Comparison of ENCODE assay signal across 24 cellular contexts in the genomic region with DNA sequence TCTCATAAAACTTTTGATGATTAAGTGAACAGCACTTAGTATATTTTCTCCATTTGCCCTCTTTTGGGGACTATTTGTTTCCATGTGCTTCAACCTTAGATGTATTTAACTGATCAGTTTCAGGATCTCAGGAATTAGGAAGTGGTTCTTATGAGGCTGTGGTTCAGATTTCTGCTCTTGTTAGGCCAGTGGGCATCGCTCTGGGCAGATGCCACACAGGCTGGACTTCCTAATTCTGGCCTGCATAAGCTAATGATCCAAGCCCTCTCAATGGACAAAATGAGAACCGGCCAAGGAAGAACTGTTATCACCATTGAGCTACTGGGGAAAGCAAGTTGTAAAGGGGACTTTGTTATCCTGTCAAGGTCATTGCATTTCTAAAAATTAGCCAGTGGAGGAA.
"Had no signal": no experiment of that assay in that cellular context is flagged by ENCODE, and none has a peak within 500 bp of the region (broad histone marks: within the 10 kb centered on the region; RNA-seq: fewer than 3 reads in every experiment).

No MANE protein-coding gene starts in this region.

- H3K36me3 ChIP-seq: tibial nerve, vagina had no signal

- H3K4me3 Mint-ChIP-seq: activated CD4-positive, alpha-beta T cell treated with anti-CD3 and anti-CD28 coated beads, Interleukin-2, amount 10 ng/mL, durations not matched to agents 24 days and 14 days; activated CD8-positive, alpha-beta T cell treated with anti-CD3 and anti-CD28 coated beads for 36 hours; activated naive CD8-positive, alpha-beta T cell treated with anti-CD3 and anti-CD28 coated beads, Interleukin-2, amount 10 ng/mL, durations not matched to agents 7 days and 5 days; memory B cell; naive thymus-derived CD8-positive, alpha-beta T cell; T-cell had no signal

- ATAC-seq: foreskin keratinocyte; mucosa of descending colon; naive thymus-derived CD8-positive, alpha-beta T cell; T-cell had no signal

- H3K27ac ChIP-seq: foreskin keratinocyte, tibial nerve, vagina had no signal

- DNase-seq: activated CD4-positive, alpha-beta T cell treated with anti-CD3 and anti-CD28 coated beads, Interleukin-2, amount 10 ng/mL, durations not matched to agents 24 days and 14 days; activated naive CD4-positive, alpha-beta T cell treated with Interleukin-2 at 50 U/mL for 16 hours; activated naive CD8-positive, alpha-beta T cell treated with anti-CD3 and anti-CD28 coated beads, Interleukin-2, amount 10 ng/mL, durations not matched to agents 7 days and 5 days; activated T-cell treated with anti-CD3 and anti-CD28 coated beads, Interleukin-2, amount 50 U/mL, for 1 hour; amygdala; caudate nucleus; foreskin keratinocyte; glutamatergic neuron; hippocampal formation; mucosa of descending colon; naive thymus-derived CD8-positive, alpha-beta T cell; nucleus accumbens; posterior cingulate gyrus; retina; stimulated activated CD4-positive, alpha-beta T cell treated with anti-CD3 and anti-CD28 coated beads, Interleukin-12 subunit alpha, Interleukin-12 subunit beta, amount 100 ng/mL, for 4 hours; stimulated activated CD4-positive, alpha-beta T cell treated with anti-CD3 and anti-CD28 coated beads, Interleukin-1b, Interleukin-23, amount 100 ng/mL, for 48 hours; stimulated activated CD8-positive, alpha-beta memory T cell treated with anti-CD3 and anti-CD28 coated beads, Interleukin-4, amount 100 ng/mL, for 48 hours; stimulated activated naive CD4-positive, alpha-beta T cell treated with Interleukin-2 at 50 U/mL for 16 hours; T-cell had no signal

- H3K27ac Mint-ChIP-seq: activated CD4-positive, alpha-beta T cell treated with anti-CD3 and anti-CD28 coated beads, Interleukin-2, amount 10 ng/mL, durations not matched to agents 24 days and 14 days; activated CD8-positive, alpha-beta T cell treated with anti-CD3 and anti-CD28 coated beads for 36 hours; activated naive CD8-positive, alpha-beta T cell treated with anti-CD3 and anti-CD28 coated beads, Interleukin-2, amount 10 ng/mL, durations not matched to agents 7 days and 5 days; activated T-helper 2 cell treated with anti-CD3 and anti-CD28 coated beads, Interferon-gamma antibody, Interleukin-2, Interleukin-4, amounts not matched to agents 10 μg/mL and 5 μg/mL and 100 μg/mL, durations not matched to agents 14 hours and 24 hours and 36 hours; memory B cell; T-cell had no signal

- H3K9me3 ChIP-seq: mucosa of descending colon, tibial nerve, vagina had no signal

- H3K4me3 ChIP-seq: mucosa of descending colon, tibial nerve, vagina had no signal

- H3K36me3 Mint-ChIP-seq: memory B cell; naive thymus-derived CD8-positive, alpha-beta T cell had no signal

- H3K27me3 ChIP-seq: foreskin keratinocyte, tibial nerve, vagina had no signal

- H3K9me3 Mint-ChIP-seq: activated CD4-positive, alpha-beta T cell treated with anti-CD3 and anti-CD28 coated beads, Interleukin-2, amount 10 ng/mL, durations not matched to agents 24 days and 14 days; activated CD8-positive, alpha-beta T cell treated with anti-CD3 and anti-CD28 coated beads for 36 hours; activated naive CD8-positive, alpha-beta T cell treated with anti-CD3 and anti-CD28 coated beads, Interleukin-2, amount 10 ng/mL, durations not matched to agents 7 days and 5 days; activated T-helper 2 cell treated with anti-CD3 and anti-CD28 coated beads, Interferon-gamma antibody, Interleukin-2, Interleukin-4, amounts not matched to agents 10 μg/mL and 5 μg/mL and 100 μg/mL, durations not matched to agents 14 hours and 24 hours and 36 hours; memory B cell; naive thymus-derived CD8-positive, alpha-beta T cell; T-cell had no signal
